ENCODE assay signal across 8 cellular contexts in genomic region chr2:30232801-30233130, GRCh38. TPM values are rescaled to one million over a fixed set of nuclear protein-coding genes. Genes with fewer than 3 reads are reported as not detected.
A peak's percentile ranks its signal among the peaks of the same experiment; 100 is the strongest.
DNase-seq lines count a peak whose midpoint lies in the region; ATAC-seq and TF ChIP-seq lines count a peak whose summit lies in the region.

No MANE protein-coding gene starts in this region.

- ATAC-seq in heart right ventricle (no peak), Right ventricle myocardium inferior (no peak), GM21526 (IDR thresholded peaks at IDR 0.05; ENCODE audit: low FRiP score, unreplicated experiment) (no peak)
- ATAC-seq in activated T-helper 17 cell treated with anti-CD3 and anti-CD28 coated beads, Interleukin-2, amount 50 U/mL, for 72 hours (replicated peaks) = no peak
- ATAC-seq in stimulated activated naive B cell treated with anti-CD40 and anti-IgM and Interleukin-4, amounts not matched to agents 10 μg/mL and 1 μg/mL and 100 μg/mL, for 72 hours (replicated peaks) = peak; percentile 4 to 5

- peak overlapping the region; percentile 82 to 99 (median 94) for H3K27ac ChIP-seq in heart right ventricle
- H3K27ac ChIP-seq in iPS DF 6.9 (ENCODE audit: low read length) = no peak overlapping the region

- no peaks in the 10 kb centered on the region for H3K27me3 Mint-ChIP-seq in activated T-helper 17 cell treated with anti-CD3 and anti-CD28 coated beads, Interleukin-2, amount 50 U/mL, for 72 hours
- no peaks in the 10 kb centered on the region for H3K27me3 Mint-ChIP-seq in stimulated activated naive B cell treated with anti-CD40 and anti-IgM and Interleukin-4, amounts not matched to agents 10 μg/mL and 1 μg/mL and 100 μg/mL, for 72 hours

- peaks cover 0 to 45% (median 0%) of the 10 kb centered on the region in 7 donors for H3K27me3 ChIP-seq in heart right ventricle
- H3K27me3 ChIP-seq in iPS DF 6.9 (ENCODE audit: control insufficient read depth, insufficient read depth, low read length) = peaks cover 8% of the 10 kb centered on the region; the same call in 1 of the 2 replicates

- H3K4me3 Mint-ChIP-seq in activated T-helper 17 cell treated with anti-CD3 and anti-CD28 coated beads, Interleukin-2, amount 50 U/mL, for 72 hours = peak overlapping the region; percentile 81
- H3K4me3 Mint-ChIP-seq in stimulated activated naive B cell treated with anti-CD40 and anti-IgM and Interleukin-4, amounts not matched to agents 10 μg/mL and 1 μg/mL and 100 μg/mL, for 72 hours = peak overlapping the region; percentile 92 to 98

- H3K4me1 Mint-ChIP-seq in activated T-helper 17 cell treated with anti-CD3 and anti-CD28 coated beads, Interleukin-2, amount 50 U/mL, for 72 hours = peaks cover 39% of the 10 kb centered on the region
- H3K4me1 Mint-ChIP-seq in stimulated activated naive B cell treated with anti-CD40 and anti-IgM and Interleukin-4, amounts not matched to agents 10 μg/mL and 1 μg/mL and 100 μg/mL, for 72 hours = peaks cover 43 to 65% of the 10 kb centered on the region in 2 donors

- no peak for TF ChIP-seq CTCF in heart right ventricle (IDR thresholded peaks at IDR 0.05)

- H3K36me3 ChIP-seq in heart right ventricle = peaks cover 0 to 35% (median 25%) of the 10 kb centered on the region in 9 donors
- H3K36me3 ChIP-seq in iPS DF 6.9 (ENCODE audit: control insufficient read depth, insufficient read depth, low read length) = no peaks in the 10 kb centered on the region

- H3K4me3 ChIP-seq in heart right ventricle (peak overlapping the region; percentile 75 to 97 (median 90)), iPS DF 6.9 (ENCODE audit: low read length) (peak overlapping the region; percentile 67; the same call in 1 of the 2 replicates)

- peak overlapping the region; percentile 85 for H3K27ac Mint-ChIP-seq in activated T-helper 17 cell treated with anti-CD3 and anti-CD28 coated beads, Interleukin-2, amount 50 U/mL, for 72 hours
- peak overlapping the region; percentile 91 for H3K27ac Mint-ChIP-seq in stimulated activated naive B cell treated with anti-CD40 and anti-IgM and Interleukin-4, amounts not matched to agents 10 μg/mL and 1 μg/mL and 100 μg/mL, for 72 hours

- intact Hi-C loops in heart right ventricle (cut with DNase I) = loop anchor here in 9 of 10 donors (5.0 to 10.0 kb wide), 8 partner anchors 112 to 332 kb away; partner anchors contain the start of gene LCLAT1 (in 2 of the 9)
- intact Hi-C loops in Right ventricle myocardium inferior (cut with DNase I) = loop anchor here (2.0 to 5.0 kb wide), 3 partner anchors 70 to 205 kb away; no protein-coding TSS in a partner anchor

- DNase-seq in heart right ventricle = no peak
- DNase-seq in Right ventricle myocardium inferior (ENCODE audit: missing footprints) = no peak
- DNase-seq in iPS DF 6.9 (ENCODE audit: low read depth, low spot score) = no peak
- DNase-seq in stimulated activated naive B cell treated with anti-CD40 and anti-IgM and Interleukin-4, amounts not matched to agents 10 μg/mL and 1 μg/mL and 100 μg/mL, for 72 hours = peak; percentile 16
- no peak for DNase-seq in epidermal melanocyte (ENCODE audit: insufficient read length, low spot score)
- no peak for DNase-seq in NCI-H510A (lab: John Stamatoyannopoulos, UW)

- peaks cover 71% of the 10 kb centered on the region for H3K36me3 Mint-ChIP-seq in activated T-helper 17 cell treated with anti-CD3 and anti-CD28 coated beads, Interleukin-2, amount 50 U/mL, for 72 hours (ENCODE audit: low read depth)
- peaks cover 24 to 37% of the 10 kb centered on the region in 2 donors for H3K36me3 Mint-ChIP-seq in stimulated activated naive B cell treated with anti-CD40 and anti-IgM and Interleukin-4, amounts not matched to agents 10 μg/mL and 1 μg/mL and 100 μg/mL, for 72 hours

- no peaks in the 10 kb centered on the region for H3K9me3 ChIP-seq in heart right ventricle
- no peaks in the 10 kb centered on the region for H3K9me3 ChIP-seq in iPS DF 6.9 (ENCODE audit: control insufficient read depth, insufficient read depth, low read length)

- WGBS in heart right ventricle, 2 donors = 1 to 2% methylated on average over 8 of the region's 8 CpGs
- no CpG with 5 or more reads among the region's 8 CpGs for WGBS in iPS DF 6.9 (ENCODE audit: insufficient coverage, insufficient read length)

- H3K4me1 ChIP-seq in heart right ventricle = peaks cover 14 to 65% (median 55%) of the 10 kb centered on the region in 9 donors
- peaks cover 1% of the 10 kb centered on the region; the same call in 1 of the 2 replicates for H3K4me1 ChIP-seq in iPS DF 6.9 (ENCODE audit: control insufficient read depth, insufficient read depth, low read length)

- no peaks in the 10 kb centered on the region for H3K9me3 Mint-ChIP-seq in activated T-helper 17 cell treated with anti-CD3 and anti-CD28 coated beads, Interleukin-2, amount 50 U/mL, for 72 hours
- no peaks in the 10 kb centered on the region for H3K9me3 Mint-ChIP-seq in stimulated activated naive B cell treated with anti-CD40 and anti-IgM and Interleukin-4, amounts not matched to agents 10 μg/mL and 1 μg/mL and 100 μg/mL, for 72 hours

RNA-seq across cellular contexts. Expression of gene LBH, which starts 1.4 kb away (rescaled TPM):
- total RNA-seq in heart right ventricle (100 to 1,000 TPM; 110 to 204 (median 156) TPM), Right ventricle myocardium inferior (133 TPM)
- 10 to 100 TPM; 35.9 to 84.8 TPM for polyA plus RNA-seq in heart right ventricle
- 100 to 1,000 TPM in 1 of 2 donors, 10 to 100 TPM in 1; 38.9 to 154 TPM for total RNA-seq in activated T-helper 17 cell treated with anti-CD3 and anti-CD28 coated beads, Interleukin-2, amount 50 U/mL, for 72 hours

Comparison
In these comparisons a context has a peak if more than half of its experiments do, and no peak if none do; other contexts are left out.
1. ATAC-seq: peak in stimulated activated naive B cell treated with anti-CD40 and anti-IgM and Interleukin-4, amounts not matched to agents 10 μg/mL and 1 μg/mL and 100 μg/mL, for 72 hours (2 of 2); none in heart right ventricle (0 of 8), Right ventricle myocardium inferior (single experiment), activated T-helper 17 cell treated with anti-CD3 and anti-CD28 coated beads, Interleukin-2, amount 50 U/mL, for 72 hours (single experiment) and GM21526 (single experiment).